Comparison of ENCODE assay signal across 9 cellular contexts in the genomic region with DNA sequence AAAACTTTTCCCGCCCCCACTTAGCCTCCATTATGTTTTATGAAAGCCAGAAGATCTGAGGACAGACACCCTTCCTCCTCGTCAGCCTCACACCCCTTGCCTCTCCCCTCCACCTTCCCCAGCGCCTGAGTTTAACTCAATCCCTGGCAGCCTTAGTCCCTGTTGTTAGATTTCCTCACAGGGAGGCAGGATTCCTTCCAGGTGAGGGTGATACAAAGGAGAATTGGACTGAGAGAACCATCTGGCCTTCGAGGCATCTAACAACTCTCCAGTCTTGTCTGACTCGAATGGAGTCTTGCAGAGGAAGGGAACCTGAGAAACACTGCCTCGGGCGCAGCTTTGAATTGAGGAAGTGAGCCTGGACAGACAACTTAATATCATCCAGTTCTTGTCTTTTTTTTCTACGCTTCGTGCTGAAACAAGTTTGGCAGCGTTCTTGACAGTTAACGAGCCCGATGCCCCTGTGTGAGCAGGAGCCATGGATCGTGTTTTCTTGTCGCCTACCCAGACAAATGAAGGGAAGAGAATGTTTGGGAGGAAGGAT. TPM values are rescaled to one million over a fixed set of nuclear protein-coding genes. Genes with fewer than 3 reads are reported as not detected.
DNase-seq lines count a peak whose midpoint lies in the region; ATAC-seq, FAIRE-seq and TF ChIP-seq lines count a peak whose summit lies in the region.
"Had no signal": no experiment of that assay in that cellular context is flagged by ENCODE, and none has a peak within 500 bp of the region (broad histone marks: within the 10 kb centered on the region; RNA-seq: fewer than 3 reads in every experiment).

No MANE protein-coding gene starts in this region.

- H3K23ac ChIP-seq in H1 (ENCODE audit: insufficient read length) = no peak overlapping the region

- H3K9me3 ChIP-seq in BE2C (no peaks in the 10 kb centered on the region), H1 (ENCODE audit: insufficient read depth in 2 of 2, low read depth in 1 of 2, low read length in 1 of 2) (no peaks in the 10 kb centered on the region)

- peaks cover 18% of the 10 kb centered on the region for H3K4me1 Mint-ChIP-seq in neural crest cell

- H3K18ac ChIP-seq in H1 (ENCODE audit: extremely low read depth, low read length) = peak overlapping the region; percentile 99

- no peaks in the 10 kb centered on the region for H3K9me3 Mint-ChIP-seq in neural crest cell

- no peak for TF ChIP-seq CTCF in BE2C (IDR thresholded peaks at IDR 0.05; ENCODE audit: low read depth, low read length)
- TF ChIP-seq CTCF in GM20000 (IDR thresholded peaks at IDR 0.05; ENCODE audit: extremely low read depth, missing control alignments) = no peak
- no peak for TF ChIP-seq CTCF in H1 (IDR thresholded peaks at IDR 0.05; ENCODE audit: control extremely low read depth in 1 of 3, insufficient read depth in 1 of 3, low read depth in 1 of 3, low read length in 3 of 3)
- no peak for TF ChIP-seq CTCF in neural crest cell (conservative IDR thresholded peaks at IDR 0.05)

- peak overlapping the region; percentile 76 for H3K4me3 Mint-ChIP-seq in neural crest cell

- H3K23me2 ChIP-seq in H1 (ENCODE audit: low read depth, low read length) = peaks cover 2% of the 10 kb centered on the region; the same call in 1 of the 2 replicates

- no peak overlapping the region for H2BK20ac ChIP-seq in H1 (ENCODE audit: low read length)

- peak overlapping the region; percentile 49 to 75 (median 62) for H3K9ac ChIP-seq in H1 (replicated peaks in 1 of 4; ENCODE audit: extremely low read depth in 1 of 4, low read depth in 3 of 4, low read length in 3 of 4)

- no peak for ATAC-seq in HG02571 (IDR thresholded peaks at IDR 0.05; ENCODE audit: unreplicated experiment)

- FAIRE-seq in H1 (lab: Jason Lieb, UNC) = no peak

- WGBS in H1 (ENCODE audit: extremely low coverage in 1 of 2, insufficient coverage in 1 of 2, insufficient read length in 1 of 2, insufficient replicate concordance in 2 of 2, low coverage in 1 of 2, low lambda C conversion rate in 2 of 2, missing lambda C conversion rate in 1 of 2), 2 experiments = 61% methylated on average over 14 of the region's 14 CpGs; no CpG with 5 or more reads in 1 of the 2 experiments

- H2AK5ac ChIP-seq in H1 (ENCODE audit: low read depth, low read length) = peak overlapping the region; percentile 96

- no peak for TF ChIP-seq RAD21 in H1 (IDR thresholded peaks at IDR 0.05 in 1 of 2, conservative IDR thresholded peaks at IDR 0.05 in 1 of 2; ENCODE audit: low read depth in 2 of 2, low read length in 2 of 2)

- H2AFZ ChIP-seq in H1 (ENCODE audit: low read length) = no peak overlapping the region

- no peak overlapping the region for H2BK120ac ChIP-seq in H1 (replicated peaks; ENCODE audit: low read depth, low read length)

- H3K27me3 ChIP-seq in BE2C (no peaks in the 10 kb centered on the region), H1 (replicated peaks in 1 of 4; ENCODE audit: control insufficient read depth in 3 of 4, extremely low read depth in 1 of 4, insufficient read depth in 3 of 4, low read length in 3 of 4) (no peaks in the 10 kb centered on the region)

- peaks cover 2% of the 10 kb centered on the region; the same call in 1 of the 2 replicates for H3K79me1 ChIP-seq in H1 (ENCODE audit: low read depth, low read length)

- DNase-seq in BE2C (no peak), GM20000 (ENCODE audit: low spot score) (peak; percentile 80), RPMI7951 (ENCODE audit: low read depth) (peak; percentile 64), H1 (ENCODE audit: low read depth in 1 of 2, low spot score in 2 of 2) (no peak), neural crest cell (ENCODE audit: low read depth, low spot score) (no peak), activated gamma-delta T cell (lab: John Stamatoyannopoulos, UW) (no peak), NCI-H2081 treated with DMSO at 0.1 percent for 48 hours (lab: John Stamatoyannopoulos, UW) (no peak)

- H3K4me3 ChIP-seq in BE2C (ENCODE audit: low read depth, low read length) (peak overlapping the region; percentile 39), H1 (ENCODE audit: extremely low read depth in 1 of 4, insufficient read depth in 2 of 4, low read depth in 3 of 4, low read length in 4 of 4) (peak overlapping the region; percentile 25 to 99 (median 34); a peak in 5 of 8 replicates)

- no peak for TF ChIP-seq EP300 in H1 (IDR thresholded peaks at IDR 0.05; ENCODE audit: borderline replicate concordance in 1 of 2, low read depth in 2 of 2, low read length in 2 of 2)

- peaks cover 0 to 7% of the 10 kb centered on the region in 2 experiments for H4K20me1 ChIP-seq in H1 (replicated peaks in 1 of 2; ENCODE audit: control insufficient read depth in 1 of 2, insufficient read depth in 2 of 2, low read length in 2 of 2)

- no peaks in the 10 kb centered on the region for H3K79me2 ChIP-seq in H1 (ENCODE audit: control insufficient read depth in 1 of 2, insufficient read depth in 2 of 2, low read length in 2 of 2)

- H3K27ac Mint-ChIP-seq in neural crest cell (ENCODE audit: unreplicated experiment) = peak overlapping the region; percentile 38

- CTCF ChIA-PET in H1 (lab: Charles Lee; ENCODE audit: partially characterized antibody) = interaction anchor here (0.6 to 2.9 kb wide), 5 partner anchors 30 to 98 kb away, joined by 3 to 12 read pairs (median 3); a partner anchor contains a TSS

- H3K27ac ChIP-seq in H1 (ENCODE audit: low read depth, low read length) = peak overlapping the region; percentile 70

- H3K36me3 ChIP-seq in BE2C (peaks cover 7% of the 10 kb centered on the region), H1 (ENCODE audit: control insufficient read depth in 2 of 4, insufficient read depth in 4 of 4, low read length in 3 of 4) (peaks cover 0 to 17% (median 2%) of the 10 kb centered on the region in 4 experiments; a peak in 2 of 8 replicates)

- H3K14ac ChIP-seq in H1 (ENCODE audit: insufficient read length) = no peak overlapping the region

- POLR2A ChIA-PET in H1 (lab: Charles Lee; ENCODE audit: partially characterized antibody) = interaction anchor here (0.7 to 5.7 kb wide), 24 partner anchors 8 to 278 kb away, joined by 3 to 48 read pairs (median 3); a partner anchor contains a TSS

- peak overlapping the region; percentile 65 for H3K4ac ChIP-seq in H1 (replicated peaks; ENCODE audit: insufficient read length, low read depth, low read length)

- peak overlapping the region; percentile 92 for H2BK5ac ChIP-seq in H1 (ENCODE audit: low read depth, low read length)

- peak overlapping the region; percentile 92; the same call in 1 of the 2 replicates for H2BK12ac ChIP-seq in H1 (ENCODE audit: low read depth, low read length)

- peak overlapping the region; percentile 61 for H2BK15ac ChIP-seq in H1 (ENCODE audit: low read length)

- H3K4me1 ChIP-seq in BE2C = peaks cover 3% of the 10 kb centered on the region
- H3K4me1 ChIP-seq in H1 (replicated peaks in 1 of 4; ENCODE audit: control insufficient read depth in 3 of 4, insufficient read depth in 4 of 4, low read length in 3 of 4) = peaks cover 3 to 6% (median 6%) of the 10 kb centered on the region in 4 experiments

- peak overlapping the region; percentile 71 to 81 for H3K4me2 ChIP-seq in H1 (ENCODE audit: insufficient read depth in 1 of 2, low read depth in 2 of 2, low read length in 2 of 2)

- peak overlapping the region; percentile 55 for H4K5ac ChIP-seq in H1 (ENCODE audit: insufficient read length, low read depth, low read length)

- TF ChIP-seq POLR2A in H1 (IDR thresholded peaks at IDR 0.05; ENCODE audit: control extremely low read depth in 1 of 2, low read depth in 2 of 2, low read length in 2 of 2) = no peak

- no peaks in the 10 kb centered on the region for H3K36me3 Mint-ChIP-seq in neural crest cell (ENCODE audit: low read depth)

- H4K8ac ChIP-seq in H1 (ENCODE audit: extremely low read depth, insufficient read depth, low read length) = peak overlapping the region; percentile 51; the same call in 1 of the 2 replicates

- peak overlapping the region; percentile 66 for H4K91ac ChIP-seq in H1 (replicated peaks; ENCODE audit: insufficient read length, low read length)

- H3K56ac ChIP-seq in H1 (replicated peaks; ENCODE audit: insufficient read length, low read depth, low read length) = no peak overlapping the region

- no peaks in the 10 kb centered on the region for H3K27me3 Mint-ChIP-seq in neural crest cell (ENCODE audit: low read depth)

RNA-seq across cellular contexts. Expression of a gene that starts 1.3 kb away (rescaled TPM):
- 131 TPM for polyA plus RNA-seq in BE2C (2012; ENCODE audit: insufficient read depth, insufficient read length, low read depth)
- total RNA-seq in RPMI7951 (2014; rRNA removed; shearing (Covaris generic)) = 17.5 and 19.1 TPM in 2 replicates
- total RNA-seq in H1 (2021; fragmentation: NEBNext Ultra II Directional; extraction: Animal tissue kit (Norgen Biotek cat#: 25700)) = 34.7 and 36.1 TPM in 2 replicates
- 47.7 and 63.3 TPM in 2 replicates for polyA plus RNA-seq in H1 (2011; rRNA removed)
- polyA plus RNA-seq in H1 (2011; cell fraction: cytosol; rRNA removed) = 42.8 TPM
- polyA plus RNA-seq in H1 (2011; cell fraction: nucleus; rRNA removed) = 40.0 TPM
- polyA plus RNA-seq in H1 (2012, experiment 1 of 2) = 25.3 to 31.6 TPM (median 27.9 TPM) in 4 replicates
- polyA plus RNA-seq in H1 (2012, experiment 2 of 2) = 28.8 TPM
- polyA plus RNA-seq in H1 (2013, experiment 1 of 2) = 26.6 TPM
- polyA plus RNA-seq in H1 (2013, experiment 2 of 2) = 28.4 TPM
- polyA minus RNA-seq in H1 (2011; rRNA and poly(A)+ RNA removed) = 14.0 and 14.1 TPM in 2 replicates
- 29.0 TPM for polyA minus RNA-seq in H1 (2011; cell fraction: cytosol; rRNA and poly(A)+ RNA removed)
- 15.6 TPM for polyA minus RNA-seq in H1 (2011; cell fraction: nucleus; rRNA and poly(A)+ RNA removed)
- 64.0 and 68.5 TPM in 2 replicates for total RNA-seq in neural crest cell

RNA-seq across cellular contexts. Expression of a gene that starts 7.0 kb away (rescaled TPM):
- polyA plus RNA-seq in BE2C (2012; ENCODE audit: insufficient read depth, insufficient read length, low read depth) = 6.4 TPM
- total RNA-seq in RPMI7951 (2014; rRNA removed; shearing (Covaris generic)) = 5.0 and 5.6 TPM in 2 replicates
- total RNA-seq in H1 (2021; fragmentation: NEBNext Ultra II Directional; extraction: Animal tissue kit (Norgen Biotek cat#: 25700)) = 10.3 and 12.0 TPM in 2 replicates
- polyA plus RNA-seq in H1 (2011; rRNA removed) = 9.9 and 10.7 TPM in 2 replicates
- 8.8 TPM for polyA plus RNA-seq in H1 (2011; cell fraction: cytosol; rRNA removed)
- 7.6 TPM for polyA plus RNA-seq in H1 (2011; cell fraction: nucleus; rRNA removed)
- polyA plus RNA-seq in H1 (2012, experiment 1 of 2) = 5.0 to 6.3 TPM (median 5.5 TPM) in 4 replicates
- 7.7 TPM for polyA plus RNA-seq in H1 (2012, experiment 2 of 2)
- 5.0 TPM for polyA plus RNA-seq in H1 (2013, experiment 1 of 2)
- 5.1 TPM for polyA plus RNA-seq in H1 (2013, experiment 2 of 2)
- polyA minus RNA-seq in H1 (2011; rRNA and poly(A)+ RNA removed) = 6.0 and 6.5 TPM in 2 replicates
- polyA minus RNA-seq in H1 (2011; cell fraction: cytosol; rRNA and poly(A)+ RNA removed) = 6.8 TPM
- 11.6 TPM for polyA minus RNA-seq in H1 (2011; cell fraction: nucleus; rRNA and poly(A)+ RNA removed)
- 10.5 and 11.3 TPM in 2 replicates for total RNA-seq in neural crest cell

RNA-seq across cellular contexts. Expression of a gene that starts 30.5 kb away (rescaled TPM):
- 20.1 TPM for polyA plus RNA-seq in BE2C (2012; ENCODE audit: insufficient read depth, insufficient read length, low read depth)
- 3.0 and 3.6 TPM in 2 replicates for total RNA-seq in RPMI7951 (2014; rRNA removed; shearing (Covaris generic))
- 7.7 and 8.4 TPM in 2 replicates for total RNA-seq in H1 (2021; fragmentation: NEBNext Ultra II Directional; extraction: Animal tissue kit (Norgen Biotek cat#: 25700))
- 5.7 and 8.3 TPM in 2 replicates for polyA plus RNA-seq in H1 (2011; rRNA removed)
- 5.5 TPM for polyA plus RNA-seq in H1 (2011; cell fraction: cytosol; rRNA removed)
- polyA plus RNA-seq in H1 (2011; cell fraction: nucleus; rRNA removed) = 8.2 TPM
- 4.7 to 5.7 TPM (median 5.0 TPM) in 4 replicates for polyA plus RNA-seq in H1 (2012, experiment 1 of 2)
- 5.7 TPM for polyA plus RNA-seq in H1 (2012, experiment 2 of 2)
- polyA plus RNA-seq in H1 (2013, experiment 1 of 2) = 4.9 TPM
- 4.6 TPM for polyA plus RNA-seq in H1 (2013, experiment 2 of 2)
- 2.0 and 2.3 TPM in 2 replicates for polyA minus RNA-seq in H1 (2011; rRNA and poly(A)+ RNA removed)
- polyA minus RNA-seq in H1 (2011; cell fraction: cytosol; rRNA and poly(A)+ RNA removed) = 7.2 TPM
- 4.4 TPM for polyA minus RNA-seq in H1 (2011; cell fraction: nucleus; rRNA and poly(A)+ RNA removed)
- 20.7 and 22.3 TPM in 2 replicates for total RNA-seq in neural crest cell

RNA-seq across cellular contexts. Expression of a gene that starts 43.8 kb away (rescaled TPM):
- polyA plus RNA-seq in BE2C (2012; ENCODE audit: insufficient read depth, insufficient read length, low read depth) = 19.9 TPM
- total RNA-seq in RPMI7951 (2014; rRNA removed; shearing (Covaris generic)) = 6.4 and 6.7 TPM in 2 replicates
- 3.5 and 3.7 TPM in 2 replicates for total RNA-seq in H1 (2021; fragmentation: NEBNext Ultra II Directional; extraction: Animal tissue kit (Norgen Biotek cat#: 25700))
- polyA plus RNA-seq in H1 (2011; rRNA removed) = 2.7 and 6.3 TPM in 2 replicates
- 3.3 TPM for polyA plus RNA-seq in H1 (2011; cell fraction: cytosol; rRNA removed)
- 5.4 TPM for polyA plus RNA-seq in H1 (2011; cell fraction: nucleus; rRNA removed)
- 3.0 to 4.6 TPM (median 3.6 TPM) in 4 replicates for polyA plus RNA-seq in H1 (2012, experiment 1 of 2)
- polyA plus RNA-seq in H1 (2012, experiment 2 of 2) = 1.7 TPM
- polyA plus RNA-seq in H1 (2013, experiment 1 of 2) = 3.8 TPM
- 2.6 TPM for polyA plus RNA-seq in H1 (2013, experiment 2 of 2)
- 0.63 TPM in 2 replicates for polyA minus RNA-seq in H1 (2011; rRNA and poly(A)+ RNA removed)
- polyA minus RNA-seq in H1 (2011; cell fraction: cytosol; rRNA and poly(A)+ RNA removed) = 3.4 TPM
- polyA minus RNA-seq in H1 (2011; cell fraction: nucleus; rRNA and poly(A)+ RNA removed) = 3.1 TPM
- 13.4 and 14.3 TPM in 2 replicates for total RNA-seq in neural crest cell

RNA-seq across cellular contexts. Expression of a gene that starts 55.2 kb away (rescaled TPM):
- polyA plus RNA-seq in BE2C (2012; ENCODE audit: insufficient read depth, insufficient read length, low read depth) = not detected
- not detected in 2 replicates for total RNA-seq in RPMI7951 (2014; rRNA removed; shearing (Covaris generic))
- not detected in 2 replicates for total RNA-seq in H1 (2021; fragmentation: NEBNext Ultra II Directional; extraction: Animal tissue kit (Norgen Biotek cat#: 25700))
- 0.02 TPM in 1 of 2 replicates, not detected in the other for polyA plus RNA-seq in H1 (2011; rRNA removed)
- 0.13 TPM for polyA plus RNA-seq in H1 (2011; cell fraction: cytosol; rRNA removed)
- polyA plus RNA-seq in H1 (2011; cell fraction: nucleus; rRNA removed) = 0.03 TPM
- 0.03 to 0.61 TPM in 2 of 4 replicates, not detected in the others for polyA plus RNA-seq in H1 (2012, experiment 1 of 2)
- not detected for polyA plus RNA-seq in H1 (2012, experiment 2 of 2)
- polyA plus RNA-seq in H1 (2013, experiment 1 of 2) = 0.04 TPM
- 0.09 TPM for polyA plus RNA-seq in H1 (2013, experiment 2 of 2)
- polyA minus RNA-seq in H1 (2011; rRNA and poly(A)+ RNA removed) = 0.24 and 0.25 TPM in 2 replicates
- polyA minus RNA-seq in H1 (2011; cell fraction: cytosol; rRNA and poly(A)+ RNA removed) = not detected
- polyA minus RNA-seq in H1 (2011; cell fraction: nucleus; rRNA and poly(A)+ RNA removed) = not detected
- total RNA-seq in neural crest cell = not detected in 2 replicates
- total RNA-seq: lung microvascular endothelial cell had no signal

Comparison
In these comparisons a context has a peak if more than half of its experiments do, and no peak if none do; other contexts are left out.
1. DNase-seq: peak in GM20000 (single experiment) and RPMI7951 (single experiment); none in BE2C (single experiment), H1 (0 of 2), neural crest cell (single experiment), activated gamma-delta T cell (single experiment) and NCI-H2081 treated with DMSO at 0.1 percent for 48 hours (single experiment).